ENCODE assay signal across 18 cellular contexts in the genomic region with DNA sequence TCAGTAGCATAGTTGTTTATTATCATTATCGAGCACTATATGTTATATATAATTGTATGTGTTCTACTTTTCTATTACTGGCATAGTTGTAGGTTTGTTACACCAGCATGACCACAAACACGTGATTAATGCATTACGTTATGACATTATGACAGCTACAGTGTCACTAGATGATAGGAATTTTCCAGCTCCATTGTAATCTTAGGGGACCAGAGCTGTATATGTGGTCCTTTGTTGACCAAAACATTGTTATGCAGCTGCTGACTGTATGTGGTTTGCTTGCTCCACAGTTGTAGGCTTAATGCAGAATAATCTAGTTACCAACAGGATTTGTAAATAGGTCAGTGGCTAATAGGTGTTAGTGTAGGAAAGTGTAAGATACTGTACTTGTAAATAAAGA.
DNase-seq lines count a peak whose midpoint lies in the region; ATAC-seq and TF ChIP-seq lines count a peak whose summit lies in the region.
"Had no signal": no experiment of that assay in that cellular context is flagged by ENCODE, and none has a peak within 500 bp of the region (broad histone marks: within the 10 kb centered on the region; RNA-seq: fewer than 3 reads in every experiment).

No MANE protein-coding gene starts in this region.

- H3K4me3 Mint-ChIP-seq in WTC11 (no peak overlapping the region), mesothelial cell of epicardium (no peak overlapping the region)
- H3K4me3 Mint-ChIP-seq: CD4-positive, alpha-beta memory T cell; GM23338 had no signal

- H3K9me3 Mint-ChIP-seq in WTC11 (peaks cover 12% of the 10 kb centered on the region), mesothelial cell of epicardium (peaks cover 24% of the 10 kb centered on the region)
- H3K9me3 Mint-ChIP-seq: GM23338 had no signal

- H3K36me3 Mint-ChIP-seq in WTC11 = peaks cover 23% of the 10 kb centered on the region
- peaks cover 28% of the 10 kb centered on the region for H3K36me3 Mint-ChIP-seq in mesothelial cell of epicardium

- no peak overlapping the region for H3K4me3 ChIP-seq in cardiac muscle cell
- H3K4me3 ChIP-seq: GM23338, MG63, SJSA1 had no signal

- POLR2A ChIA-PET in WTC11 (lab: Charles Lee) = no interaction called here

- H3K4me1 Mint-ChIP-seq in WTC11 (peaks cover 15% of the 10 kb centered on the region), mesothelial cell of epicardium (peaks cover 26% of the 10 kb centered on the region)
- H3K4me1 Mint-ChIP-seq: CD4-positive, alpha-beta memory T cell had no signal

- intact Hi-C loops in Right ventricle myocardium superior (cut with DNase I) = no loop called here

- no peaks in the 10 kb centered on the region for H3K9me3 ChIP-seq in cardiac muscle cell (ENCODE audit: low read depth)
- H3K9me3 ChIP-seq: MG63, SJSA1 had no signal

- no peak for TF ChIP-seq CTCF in cardiac muscle cell (IDR thresholded peaks at IDR 0.05; ENCODE audit: low read depth, low read length)
- no peak for TF ChIP-seq CTCF in WTC11 (IDR thresholded peaks at IDR 0.05)
- TF ChIP-seq CTCF in mesothelial cell of epicardium (IDR thresholded peaks at IDR 0.05; ENCODE audit: unreplicated experiment) = no peak

- H3K4me1 ChIP-seq in cardiac muscle cell (ENCODE audit: low read depth) = peaks cover 38% of the 10 kb centered on the region
- H3K4me1 ChIP-seq: SJSA1 had no signal

- peak overlapping the region; percentile 95 for H3K27ac ChIP-seq in cardiac muscle cell
- H3K27ac ChIP-seq: RWPE1, SJSA1 had no signal

- H3K27ac Mint-ChIP-seq in WTC11 = peak overlapping the region; percentile 33
- peak overlapping the region; percentile 90 for H3K27ac Mint-ChIP-seq in mesothelial cell of epicardium
- H3K27ac Mint-ChIP-seq: CD4-positive, alpha-beta memory T cell; GM23338 had no signal

- H3K27me3 Mint-ChIP-seq in WTC11 (ENCODE audit: low read depth) (no peaks in the 10 kb centered on the region), mesothelial cell of epicardium (ENCODE audit: low read depth) (no peaks in the 10 kb centered on the region)
- H3K27me3 Mint-ChIP-seq: CD4-positive, alpha-beta memory T cell had no signal

- DNase-seq in cardiac muscle cell (ENCODE audit: low read depth in 1 of 2, low spot score in 1 of 2) = no peak
- DNase-seq in Right ventricle myocardium superior = no peak
- no peak for DNase-seq in WTC11 (ENCODE audit: low spot score)
- no peak for DNase-seq in mesothelial cell of epicardium (ENCODE audit: low spot score in 2 of 2, unreplicated experiment in 2 of 2)
- DNase-seq in DMS153 (lab: John Stamatoyannopoulos, UW) = no peak
- no peak for DNase-seq in T-helper 9 cell
- DNase-seq: CD4-positive, alpha-beta memory T cell; DMS79 treated with DMSO at 0.1 percent for 48 hours; Karpas-422; MG63; NCI-H187 treated with DMSO at 0.1 percent for 48 hours; NCI-H526 treated with DMSO at 0.1 percent for 48 hours; PC-3 had no signal

- H3K36me3 ChIP-seq in cardiac muscle cell = no peaks in the 10 kb centered on the region
- H3K36me3 ChIP-seq: SJSA1 had no signal

- CTCF ChIA-PET in WTC11 (lab: Charles Lee) = no interaction called here

- no peak for ATAC-seq in Right ventricle myocardium superior (ENCODE audit: poor library complexity)
- no peak for ATAC-seq in WTC11
- ATAC-seq in HG03108 (IDR thresholded peaks at IDR 0.05; ENCODE audit: unreplicated experiment) = no peak
- ATAC-seq in GM21825 (IDR thresholded peaks at IDR 0.05; ENCODE audit: unreplicated experiment) = no peak
- ATAC-seq: GM23338, PC-3 had no signal

- H3K27me3 ChIP-seq in cardiac muscle cell = no peaks in the 10 kb centered on the region
- H3K27me3 ChIP-seq: MG63, SJSA1 had no signal

TF ChIP-seq in WTC11, 78 proteins besides CTCF, POLR2A, EP300 and RAD21 (continues in another document):
- TF ChIP-seq, protein P1, sequence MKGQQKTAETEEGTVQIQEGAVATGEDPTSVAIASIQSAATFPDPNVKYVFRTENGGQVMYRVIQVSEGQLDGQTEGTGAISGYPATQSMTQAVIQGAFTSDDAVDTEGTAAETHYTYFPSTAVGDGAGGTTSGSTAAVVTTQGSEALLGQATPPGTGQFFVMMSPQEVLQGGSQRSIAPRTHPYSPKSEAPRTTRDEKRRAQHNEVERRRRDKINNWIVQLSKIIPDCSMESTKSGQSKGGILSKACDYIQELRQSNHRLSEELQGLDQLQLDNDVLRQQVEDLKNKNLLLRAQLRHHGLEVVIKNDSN (CRISPR knock-in tag; IDR thresholded peaks at IDR 0.05) = no peak
- no peak for TF ChIP-seq NR2C2 (CRISPR knock-in tag; IDR thresholded peaks at IDR 0.05)
- no peak for TF ChIP-seq CREM (CRISPR knock-in tag; IDR thresholded peaks at IDR 0.05)
- TF ChIP-seq ZBTB43 (CRISPR knock-in tag; IDR thresholded peaks at IDR 0.05) = no peak
- no peak for TF ChIP-seq ZNF425 (CRISPR knock-in tag; conservative IDR thresholded peaks at IDR 0.05)
- TF ChIP-seq ZNF423 (CRISPR knock-in tag; IDR thresholded peaks at IDR 0.05) = no peak
- TF ChIP-seq TCF7 (CRISPR knock-in tag; IDR thresholded peaks at IDR 0.05; ENCODE audit: low read depth) = no peak
- TF ChIP-seq ZNF263 (CRISPR knock-in tag; IDR thresholded peaks at IDR 0.05; ENCODE audit: low read depth) = no peak
- no peak for TF ChIP-seq NR1H2 (CRISPR knock-in tag; IDR thresholded peaks at IDR 0.05)
- TF ChIP-seq RORB (CRISPR knock-in tag; IDR thresholded peaks at IDR 0.05) = no peak
- TF ChIP-seq FOXK1 (CRISPR knock-in tag; IDR thresholded peaks at IDR 0.05) = no peak
- no peak for TF ChIP-seq ZNF416 (CRISPR knock-in tag; IDR thresholded peaks at IDR 0.05)
- no peak for TF ChIP-seq PREB (CRISPR knock-in tag; IDR thresholded peaks at IDR 0.05; ENCODE audit: borderline replicate concordance)
- TF ChIP-seq ZNF281 (CRISPR knock-in tag; IDR thresholded peaks at IDR 0.05) = no peak
- TF ChIP-seq, protein P2, sequence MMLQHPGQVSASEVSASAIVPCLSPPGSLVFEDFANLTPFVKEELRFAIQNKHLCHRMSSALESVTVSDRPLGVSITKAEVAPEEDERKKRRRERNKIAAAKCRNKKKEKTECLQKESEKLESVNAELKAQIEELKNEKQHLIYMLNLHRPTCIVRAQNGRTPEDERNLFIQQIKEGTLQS (CRISPR knock-in tag; conservative IDR thresholded peaks at IDR 0.05) = no peak
- no peak for TF ChIP-seq GTF2I (CRISPR knock-in tag; conservative IDR thresholded peaks at IDR 0.05)
- TF ChIP-seq OVOL2 (CRISPR knock-in tag; IDR thresholded peaks at IDR 0.05; ENCODE audit: borderline replicate concordance) = no peak
- no peak for TF ChIP-seq ZNF219 (CRISPR knock-in tag; IDR thresholded peaks at IDR 0.05; ENCODE audit: borderline replicate concordance)
